In the genomic region with DNA sequence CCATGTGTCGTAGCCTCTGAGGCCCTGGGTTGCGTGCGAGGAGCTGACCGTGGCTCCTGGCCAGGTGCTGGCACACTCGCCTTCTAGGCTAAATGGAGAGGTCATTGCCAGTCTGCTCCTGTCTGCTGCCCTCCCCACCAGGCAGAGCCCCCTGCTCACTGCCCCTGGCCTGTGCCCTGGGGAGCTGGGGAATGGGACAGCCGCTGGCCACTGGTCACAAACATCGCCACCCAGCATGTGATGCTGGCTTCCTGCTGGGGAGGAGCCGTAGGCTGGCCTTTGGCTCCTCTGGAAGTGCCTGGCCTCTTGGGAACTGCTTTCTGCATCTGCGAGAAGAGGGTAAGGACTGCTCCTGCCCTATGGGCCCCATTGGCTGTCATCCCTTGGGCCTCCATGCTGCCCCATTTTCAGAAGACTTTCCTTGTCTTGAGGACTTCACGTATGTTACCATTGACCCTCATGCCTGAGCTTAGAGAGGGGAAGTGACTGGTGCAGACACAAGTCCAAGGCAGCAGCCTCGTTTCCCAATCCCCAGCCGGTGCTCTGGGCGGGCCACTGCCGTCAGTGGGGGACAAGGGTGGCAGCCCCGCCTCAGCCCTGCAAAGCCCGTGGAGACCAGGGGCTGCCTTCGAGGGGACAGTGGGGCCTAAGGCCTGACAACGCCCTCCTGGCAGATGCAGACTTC, we compare ENCODE assay signal across 10 cellular contexts. TPM values are rescaled to one million over a fixed set of nuclear protein-coding genes. Genes with fewer than 3 reads are reported as not detected.
DNase-seq lines count a peak whose midpoint lies in the region; ATAC-seq and TF ChIP-seq lines count a peak whose summit lies in the region.
"Had no signal": no experiment of that assay in that cellular context is flagged by ENCODE, and none has a peak within 500 bp of the region (broad histone marks: within the 10 kb centered on the region; RNA-seq: fewer than 3 reads in every experiment).

No MANE protein-coding gene starts in this region.

- H3K36me3 Mint-ChIP-seq in brain: no peaks in the 10 kb centered on the region
- H3K36me3 Mint-ChIP-seq in activated T-cell treated with anti-CD3 and anti-CD28 coated beads, Interleukin-2, amount 50 U/mL, for 4 hours (ENCODE audit: insufficient read depth): no peaks in the 10 kb centered on the region
- no peaks in the 10 kb centered on the region for H3K36me3 Mint-ChIP-seq in activated CD8-positive, alpha-beta memory T cell treated with anti-CD3 and anti-CD28 coated beads, Interleukin-2, amount 10 ng/mL, durations not matched to agents 7 days and 5 days
- H3K36me3 Mint-ChIP-seq: activated naive CD8-positive, alpha-beta T cell treated with anti-CD3 and anti-CD28 coated beads for 36 hours had no signal

- no peaks in the 10 kb centered on the region for H3K36me3 ChIP-seq in right lobe of liver
- peaks cover 0 to 8% (median 4%) of the 10 kb centered on the region in 5 donors for H3K36me3 ChIP-seq in subcutaneous abdominal adipose tissue (ENCODE audit: control insufficient read depth in 5 of 5, insufficient read depth in 5 of 5, low read length in 5 of 5)

- no CpG with 5 or more reads among the region's 18 CpGs for WGBS in right lobe of liver (ENCODE audit: insufficient coverage, low coverage, low lambda C conversion rate, missing lambda C conversion rate)

- H3K27ac ChIP-seq in right lobe of liver (peak overlapping the region; percentile 43 to 94 (median 68)), subcutaneous abdominal adipose tissue (ENCODE audit: low read depth, low read length) (peak overlapping the region; percentile 97)

- peaks cover 0 to 5% (median 0%) of the 10 kb centered on the region in 5 experiments for H3K9me3 Mint-ChIP-seq in brain
- no peaks in the 10 kb centered on the region for H3K9me3 Mint-ChIP-seq in activated T-cell treated with anti-CD3 and anti-CD28 coated beads, Interleukin-2, amount 50 U/mL, for 4 hours
- H3K9me3 Mint-ChIP-seq in activated CD8-positive, alpha-beta memory T cell treated with anti-CD3 and anti-CD28 coated beads, Interleukin-2, amount 10 ng/mL, durations not matched to agents 7 days and 5 days (ENCODE audit: low read depth): no peaks in the 10 kb centered on the region
- H3K9me3 Mint-ChIP-seq: activated naive CD8-positive, alpha-beta T cell treated with anti-CD3 and anti-CD28 coated beads for 36 hours had no signal

- H3K4me1 ChIP-seq in right lobe of liver (peaks cover 0 to 50% (median 20%) of the 10 kb centered on the region in 4 donors), subcutaneous abdominal adipose tissue (ENCODE audit: control insufficient read depth in 5 of 5, insufficient read depth in 5 of 5, low read length in 5 of 5) (peaks cover 34 to 84% (median 75%) of the 10 kb centered on the region in 5 donors)

- DNase-seq in right lobe of liver: peak; percentile 75 to 83 (median 76)
- DNase-seq in activated T-cell treated with anti-CD3 and anti-CD28 coated beads, Interleukin-2, amount 50 U/mL, for 4 hours: no peak
- no peak for DNase-seq in NCI-H510A (lab: John Stamatoyannopoulos, UW)
- DNase-seq in activated CD8-positive, alpha-beta memory T cell treated with anti-CD3 and anti-CD28 coated beads, Interleukin-2, amount 10 ng/mL, durations not matched to agents 7 days and 5 days: no peak
- DNase-seq: activated naive CD8-positive, alpha-beta T cell treated with anti-CD3 and anti-CD28 coated beads for 36 hours had no signal

- peak overlapping the region in 1 of 3 donors; percentile 9 for H3K4me3 ChIP-seq in right lobe of liver
- peak overlapping the region; percentile 47 to 79 (median 63) for H3K4me3 ChIP-seq in subcutaneous abdominal adipose tissue (ENCODE audit: low read depth in 1 of 5, low read length in 5 of 5)

- H3K27me3 ChIP-seq in right lobe of liver (no peaks in the 10 kb centered on the region), subcutaneous abdominal adipose tissue (ENCODE audit: control insufficient read depth in 5 of 5, insufficient read depth in 4 of 5, low read length in 5 of 5) (no peaks in the 10 kb centered on the region)

- H3K27me3 Mint-ChIP-seq in brain: peaks cover 7% of the 10 kb centered on the region
- peaks cover 30% of the 10 kb centered on the region for H3K27me3 Mint-ChIP-seq in activated T-cell treated with anti-CD3 and anti-CD28 coated beads, Interleukin-2, amount 50 U/mL, for 4 hours (ENCODE audit: low read depth)
- H3K27me3 Mint-ChIP-seq in activated CD8-positive, alpha-beta memory T cell treated with anti-CD3 and anti-CD28 coated beads, Interleukin-2, amount 10 ng/mL, durations not matched to agents 7 days and 5 days: peaks cover 28% of the 10 kb centered on the region

- peak overlapping the region; percentile 13 to 78 (median 48) for H3K9ac ChIP-seq in subcutaneous abdominal adipose tissue (ENCODE audit: low read length in 5 of 5)

- TF ChIP-seq EP300 in Ishikawa (IDR thresholded peaks at IDR 0.05; ENCODE audit: borderline replicate concordance): no peak

- peak overlapping the region in 1 of 5 experiments; percentile 32 for H3K4me3 Mint-ChIP-seq in brain
- no peak overlapping the region for H3K4me3 Mint-ChIP-seq in activated T-cell treated with anti-CD3 and anti-CD28 coated beads, Interleukin-2, amount 50 U/mL, for 4 hours
- H3K4me3 Mint-ChIP-seq in activated CD8-positive, alpha-beta memory T cell treated with anti-CD3 and anti-CD28 coated beads, Interleukin-2, amount 10 ng/mL, durations not matched to agents 7 days and 5 days: no peak overlapping the region
- H3K4me3 Mint-ChIP-seq: activated naive CD8-positive, alpha-beta T cell treated with anti-CD3 and anti-CD28 coated beads for 36 hours had no signal

- intact Hi-C loops in right lobe of liver (cut with DNase I): no loop called here

- TF ChIP-seq POLR2A in right lobe of liver (IDR thresholded peaks at IDR 0.05): peak; percentile 36

- ATAC-seq in right lobe of liver (peak; percentile 38 to 48 (median 44)), HG03442 (IDR thresholded peaks at IDR 0.05; ENCODE audit: unreplicated experiment) (no peak)
- no peak for ATAC-seq in activated T-cell treated with anti-CD3 and anti-CD28 coated beads, Interleukin-2, amount 50 U/mL, for 4 hours
- no peak for ATAC-seq in activated CD8-positive, alpha-beta memory T cell treated with anti-CD3 and anti-CD28 coated beads, Interleukin-2, amount 10 ng/mL, durations not matched to agents 7 days and 5 days

- peaks cover 35% of the 10 kb centered on the region for H3K4me1 Mint-ChIP-seq in brain
- H3K4me1 Mint-ChIP-seq in activated T-cell treated with anti-CD3 and anti-CD28 coated beads, Interleukin-2, amount 50 U/mL, for 4 hours (ENCODE audit: low read depth): peaks cover 2% of the 10 kb centered on the region
- no peaks in the 10 kb centered on the region for H3K4me1 Mint-ChIP-seq in activated CD8-positive, alpha-beta memory T cell treated with anti-CD3 and anti-CD28 coated beads, Interleukin-2, amount 10 ng/mL, durations not matched to agents 7 days and 5 days
- H3K4me1 Mint-ChIP-seq: activated naive CD8-positive, alpha-beta T cell treated with anti-CD3 and anti-CD28 coated beads for 36 hours had no signal

- peak overlapping the region in 3 of 5 experiments; percentile 43 to 98 (median 82) for H3K27ac Mint-ChIP-seq in brain
- no peak overlapping the region for H3K27ac Mint-ChIP-seq in activated CD8-positive, alpha-beta memory T cell treated with anti-CD3 and anti-CD28 coated beads, Interleukin-2, amount 10 ng/mL, durations not matched to agents 7 days and 5 days
- H3K27ac Mint-ChIP-seq: activated naive CD8-positive, alpha-beta T cell treated with anti-CD3 and anti-CD28 coated beads for 36 hours had no signal

- TF ChIP-seq RAD21 in Ishikawa (IDR thresholded peaks at IDR 0.05; ENCODE audit: low read depth): no peak

- no peak for TF ChIP-seq CTCF in brain (conservative IDR thresholded peaks at IDR 0.05)
- TF ChIP-seq CTCF in right lobe of liver (IDR thresholded peaks at IDR 0.05): no peak

- CTCF ChIA-PET in activated CD8-positive, alpha-beta memory T cell treated with anti-CD3 and anti-CD28 coated beads, Interleukin-2, amount 10 ng/mL, durations not matched to agents 7 days and 5 days (lab: Charles Lee): no interaction called here

- H3K9me3 ChIP-seq in right lobe of liver: no peaks in the 10 kb centered on the region
- no peaks in the 10 kb centered on the region for H3K9me3 ChIP-seq in subcutaneous abdominal adipose tissue (ENCODE audit: control insufficient read depth in 5 of 5, low read length in 5 of 5)

TF ChIP-seq in Ishikawa, 13 proteins besides CTCF, POLR2A, EP300 and RAD21:
- TF ChIP-seq ZBTB7A (IDR thresholded peaks at IDR 0.05; ENCODE audit: low read depth): no peak
- TF ChIP-seq CEBPB (IDR thresholded peaks at IDR 0.05): 0 out of 2 replicates have a peak, but pooled peaks have one; percentile 5

RNA-seq across cellular contexts. Expression of gene TNFAIP2, which starts 2.0 kb away (rescaled TPM):
- polyA plus RNA-seq in brain (ENCODE audit: insufficient read depth, low read depth, low replicate concordance): 19.6 TPM
- total RNA-seq in right lobe of liver: 100 to 1,000 TPM in 1 of 6 experiments, 10 to 100 TPM in 5; 23.2 to 122 (median 32.6) TPM
- 10 to 100 TPM in 1 of 3 donors, 1 to 10 TPM in 2; 1.4 to 10.4 (median 6.4) TPM for total RNA-seq in activated T-cell treated with anti-CD3 and anti-CD28 coated beads, Interleukin-2, amount 50 U/mL, for 4 hours
- total RNA-seq in activated CD8-positive, alpha-beta memory T cell treated with anti-CD3 and anti-CD28 coated beads, Interleukin-2, amount 10 ng/mL, durations not matched to agents 7 days and 5 days: 1 to 10 TPM in 1 of 2 experiments, not detected in 1; 2.1 TPM

RNA-seq across cellular contexts. Expression of gene EXOC3L4, which starts 26.8 kb away (rescaled TPM):
- not detected for polyA plus RNA-seq in brain (ENCODE audit: insufficient read depth, low read depth, low replicate concordance)
- 10 to 100 TPM; 34.2 to 87.1 (median 48.1) TPM for total RNA-seq in right lobe of liver
- not detected for total RNA-seq in activated T-cell treated with anti-CD3 and anti-CD28 coated beads, Interleukin-2, amount 50 U/mL, for 4 hours
- total RNA-seq in activated CD8-positive, alpha-beta memory T cell treated with anti-CD3 and anti-CD28 coated beads, Interleukin-2, amount 10 ng/mL, durations not matched to agents 7 days and 5 days: not detected
- total RNA-seq: activated naive CD8-positive, alpha-beta T cell treated with anti-CD3 and anti-CD28 coated beads for 36 hours; T-helper 2 cell treated with Interferon-gamma antibody and Interleukin-4, amounts not matched to agents 100 ng/mL and 5 ng/mL, for 36 hours had no signal

RNA-seq across cellular contexts. Expression of gene LBHD2, which starts 37.3 kb away (rescaled TPM):
- not detected for polyA plus RNA-seq in brain (ENCODE audit: insufficient read depth, low read depth, low replicate concordance)
- total RNA-seq in right lobe of liver: not detected
- total RNA-seq in activated T-cell treated with anti-CD3 and anti-CD28 coated beads, Interleukin-2, amount 50 U/mL, for 4 hours: not detected
- total RNA-seq in activated CD8-positive, alpha-beta memory T cell treated with anti-CD3 and anti-CD28 coated beads, Interleukin-2, amount 10 ng/mL, durations not matched to agents 7 days and 5 days: not detected
- total RNA-seq: activated naive CD8-positive, alpha-beta T cell treated with anti-CD3 and anti-CD28 coated beads for 36 hours; T-helper 2 cell treated with Interferon-gamma antibody and Interleukin-4, amounts not matched to agents 100 ng/mL and 5 ng/mL, for 36 hours had no signal

Comparison
In these comparisons a context has a peak if more than half of its experiments do, and no peak if none do; other contexts are left out.
1. ATAC-seq: peak in right lobe of liver (4 of 4); none in activated T-cell treated with anti-CD3 and anti-CD28 coated beads, Interleukin-2, amount 50 U/mL, for 4 hours (0 of 2), HG03442 (single experiment) and activated CD8-positive, alpha-beta memory T cell treated with anti-CD3 and anti-CD28 coated beads, Interleukin-2, amount 10 ng/mL, durations not matched to agents 7 days and 5 days (single experiment).
2. DNase-seq: peak in right lobe of liver (3 of 3); none in activated T-cell treated with anti-CD3 and anti-CD28 coated beads, Interleukin-2, amount 50 U/mL, for 4 hours (single experiment), NCI-H510A (single experiment) and activated CD8-positive, alpha-beta memory T cell treated with anti-CD3 and anti-CD28 coated beads, Interleukin-2, amount 10 ng/mL, durations not matched to agents 7 days and 5 days (single experiment).
3. RNA of gene EXOC3L4, which starts 26.8 kb away (total RNA-seq): 34.2 to 87.1 TPM in right lobe of liver; not detected in activated T-cell treated with anti-CD3 and anti-CD28 coated beads, Interleukin-2, amount 50 U/mL, for 4 hours and not detected in activated CD8-positive, alpha-beta memory T cell treated with anti-CD3 and anti-CD28 coated beads, Interleukin-2, amount 10 ng/mL, durations not matched to agents 7 days and 5 days; every median in the first group is over 10 times any median in the second.